Comparison of ENCODE assay signal across 9 cellular contexts in genomic region chr1:84997667-84998600, GRCh38. TPM values are rescaled to one million over a fixed set of nuclear protein-coding genes. Genes with fewer than 3 reads are reported as not detected.
DNase-seq lines count a peak whose midpoint lies in the region; ATAC-seq, FAIRE-seq and TF ChIP-seq lines count a peak whose summit lies in the region.
"Had no signal": no experiment of that assay in that cellular context is flagged by ENCODE, and none has a peak within 500 bp of the region (broad histone marks: within the 10 kb centered on the region; RNA-seq: fewer than 3 reads in every experiment).

No MANE protein-coding gene starts in this region.

- peak overlapping the region; percentile 99 for H3K4me2 ChIP-seq in A549

- FAIRE-seq in A549 (lab: Jason Lieb, UNC) = no peak

- 11% methylated on average over 44 of the region's 58 CpGs for WGBS in A549 (ENCODE audit: missing lambda C conversion rate)

- intact Hi-C loops in mucosa of descending colon (cut with DNase I, micrococcal nuclease) = loop anchor here in 1 of 2 donors (5.0 kb wide), 1 partner anchor 264 kb away; no protein-coding TSS in a partner anchor

- POLR2A ChIA-PET in A549 (lab: Yijun Ruan, JAX) = interaction anchor here (0.6 kb wide), 2 partner anchors 55 to 1438 kb away, joined by 4 to 6 read pairs; no protein-coding TSS in a partner anchor

- TF ChIP-seq POLR2A in A549 (IDR thresholded peaks at IDR 0.05; ENCODE audit: low read length) = no peak

- peak overlapping the region; percentile 93 for H3K4me3 ChIP-seq in A549
- H3K4me3 ChIP-seq in SK-N-MC = peak overlapping the region; percentile 87
- H3K4me3 ChIP-seq in effector memory CD4-positive, alpha-beta T cell (ENCODE audit: insufficient read depth, low read depth, low read length, poor library complexity, severe bottlenecking) = peak overlapping the region; percentile 68
- no peak overlapping the region for H3K4me3 ChIP-seq in mucosa of descending colon

- TF ChIP-seq RAD21 in A549 (conservative IDR thresholded peaks at IDR 0.05 in 1 of 2, IDR thresholded peaks at IDR 0.05 in 1 of 2) = no peak

- no peak for TF ChIP-seq EP300 in A549 (IDR thresholded peaks at IDR 0.05)

- DNase-seq in A549 (ENCODE audit: low read depth in 1 of 2, low spot score in 1 of 2) (no peak), SK-N-MC (ENCODE audit: low read depth, low spot score) (no peak), mucosa of descending colon (peak; percentile 23 to 53 (median 40)), RPMI8226 (no peak)
- no peak for DNase-seq in effector memory CD4-positive, alpha-beta T cell

- peak; percentile 69 to 72 for ATAC-seq in A549
- peak; percentile 10 for ATAC-seq in GM19023 (IDR thresholded peaks at IDR 0.05; ENCODE audit: unreplicated experiment)
- peak; percentile 31 for ATAC-seq in mucosa of descending colon
- ATAC-seq in HG02840 (IDR thresholded peaks at IDR 0.05; ENCODE audit: low FRiP score, unreplicated experiment) = no peak
- ATAC-seq in GM18519 (IDR thresholded peaks at IDR 0.05; ENCODE audit: low FRiP score, unreplicated experiment) = no peak

- CTCF ChIA-PET in A549 (lab: Yijun Ruan, JAX) = interaction anchor here (1.0 kb wide), 2 partner anchors 40 to 53 kb away, joined by 3 to 4 read pairs; no protein-coding TSS in a partner anchor

- no peak overlapping the region for H3K9ac ChIP-seq in SK-N-MC (ENCODE audit: insufficient read length)

- H3K9me3 ChIP-seq in A549 (no peaks in the 10 kb centered on the region), SK-N-MC (ENCODE audit: low read depth, low read length) (no peaks in the 10 kb centered on the region), mucosa of descending colon (no peaks in the 10 kb centered on the region)
- H3K9me3 ChIP-seq in effector memory CD4-positive, alpha-beta T cell (ENCODE audit: control insufficient read depth, low read length) = no peaks in the 10 kb centered on the region

- H3K36me3 ChIP-seq in SK-N-MC (ENCODE audit: insufficient read depth, low read length) = no peaks in the 10 kb centered on the region
- no peaks in the 10 kb centered on the region for H3K36me3 ChIP-seq in effector memory CD4-positive, alpha-beta T cell (ENCODE audit: control insufficient read depth, insufficient read depth, low read length)
- H3K36me3 ChIP-seq in mucosa of descending colon (ENCODE audit: low read depth) = no peaks in the 10 kb centered on the region

- 0 out of 3 replicates have a peak, but pooled peaks cover 4% of the 10 kb centered on the region for H3K4me1 ChIP-seq in A549
- peaks cover 8% of the 10 kb centered on the region for H3K4me1 ChIP-seq in effector memory CD4-positive, alpha-beta T cell (ENCODE audit: control insufficient read depth, insufficient read depth, low read length, poor library complexity, severe bottlenecking)
- peaks cover 17% of the 10 kb centered on the region for H3K4me1 ChIP-seq in mucosa of descending colon (ENCODE audit: low read depth)

- H3K27ac ChIP-seq in A549 = peak overlapping the region; percentile 69 to 79; a peak in 5 of 6 replicates
- no peak overlapping the region for H3K27ac ChIP-seq in SK-N-MC
- no peak overlapping the region for H3K27ac ChIP-seq in effector memory CD4-positive, alpha-beta T cell (ENCODE audit: insufficient read depth, low read length, poor library complexity, severe bottlenecking)
- H3K27ac ChIP-seq: epithelial cell of prostate had no signal

- peaks cover 12% of the 10 kb centered on the region for H3K27me3 ChIP-seq in effector memory CD4-positive, alpha-beta T cell (replicated peaks; ENCODE audit: control insufficient read depth, insufficient read depth, low read length, poor library complexity, severe bottlenecking)

- no peak for TF ChIP-seq CTCF in A549 (IDR thresholded peaks at IDR 0.05)
- no peak for TF ChIP-seq CTCF in mucosa of descending colon (IDR thresholded peaks at IDR 0.05)

TF ChIP-seq in A549, 52 proteins besides CTCF, POLR2A, EP300 and RAD21:
- TF ChIP-seq CEBPB (IDR thresholded peaks at IDR 0.05) (no peak), EHMT2 (IDR thresholded peaks at IDR 0.05; ENCODE audit: low read depth) (no peak), HDAC2 (IDR thresholded peaks at IDR 0.05) (no peak), HOXB13 (CRISPR knock-in tag; IDR thresholded peaks at IDR 0.05; ENCODE audit: low read depth) (no peak), ZC3H11A (IDR thresholded peaks at IDR 0.05) (no peak), HES2 (IDR thresholded peaks at IDR 0.05) (no peak), TFCP2L1 (CRISPR knock-in tag; IDR thresholded peaks at IDR 0.05) (no peak), HEYL (CRISPR knock-in tag; IDR thresholded peaks at IDR 0.05) (no peak), CHD4 (IDR thresholded peaks at IDR 0.05; ENCODE audit: borderline replicate concordance) (no peak), JUNB (IDR thresholded peaks at IDR 0.05) (no peak), TP53 (CRISPR knock-in tag; IDR thresholded peaks at IDR 0.05) (no peak), HOXA7 (CRISPR knock-in tag; IDR thresholded peaks at IDR 0.05) (no peak), BCL3 (IDR thresholded peaks at IDR 0.05) (no peak), JUN (IDR thresholded peaks at IDR 0.05) (no peak), USF2 (IDR thresholded peaks at IDR 0.05) (no peak), MAFK (IDR thresholded peaks at IDR 0.05; ENCODE audit: partially characterized antibody) (no peak), BHLHE40 (IDR thresholded peaks at IDR 0.05; ENCODE audit: low read depth, low read length) (no peak), NR3C1 (IDR thresholded peaks at IDR 0.05) (no peak), CBX8 (IDR thresholded peaks at IDR 0.05) (no peak), MYC (IDR thresholded peaks at IDR 0.05; ENCODE audit: borderline replicate concordance, low read length) (no peak)

RNA-seq across cellular contexts. Expression of gene MCOLN2, which starts 1.0 kb away (rescaled TPM):
- polyA plus RNA-seq in A549 (2011; rRNA removed) = 4.4 and 4.6 TPM in 2 replicates
- 0.81 and 1.1 TPM in 2 replicates for polyA plus RNA-seq in A549 (2012; cell fraction: cytosol; rRNA removed)
- polyA plus RNA-seq in A549 (2012; cell fraction: nucleus; rRNA removed) = 1.9 and 2.7 TPM in 2 replicates
- 2.0 to 3.1 TPM (median 2.5 TPM) in 3 replicates for polyA plus RNA-seq in A549 (2017; fragmentation: RNase III; extraction: RNeasy Plus Mini Kit Qiagen cat#74134 plus additional on column Dnase treatment)
- 0.79 and 1.4 TPM in 2 replicates for polyA minus RNA-seq in A549 (2011; rRNA and poly(A)+ RNA removed)
- 100 to 1,000 TPM in 1 of 3 donors, 10 to 100 TPM in 2; 10.8 to 101 (median 66.2) TPM for total RNA-seq in mucosa of descending colon

RNA-seq across cellular contexts. Expression of gene MCOLN3, which starts 50.4 kb away (rescaled TPM):
- polyA plus RNA-seq in A549 (2011; rRNA removed) (5.8 and 6.7 TPM in 2 replicates), A549 (2017; fragmentation: RNase III; extraction: RNeasy Plus Mini Kit Qiagen cat#74134 plus additional on column Dnase treatment) (3.0 to 4.2 TPM (median 3.6 TPM) in 3 replicates)
- 0.79 and 0.85 TPM in 2 replicates for polyA plus RNA-seq in A549 (2012; cell fraction: cytosol; rRNA removed)
- 2.9 and 5.1 TPM in 2 replicates for polyA plus RNA-seq in A549 (2012; cell fraction: nucleus; rRNA removed)
- polyA minus RNA-seq in A549 (2011; rRNA and poly(A)+ RNA removed) = 0.73 and 0.91 TPM in 2 replicates
- 1 to 10 TPM in 2 of 3 donors, under 1 TPM in 1; 0.80 to 2.3 (median 2.2) TPM for total RNA-seq in mucosa of descending colon

Comparison
In these comparisons a context has a peak if more than half of its experiments do, and no peak if none do; other contexts are left out.
1. ATAC-seq: peak in A549 (2 of 2), GM19023 (single experiment) and mucosa of descending colon (single experiment); none in HG02840 (single experiment) and GM18519 (single experiment).
2. DNase-seq: peak in mucosa of descending colon (3 of 3); none in A549 (0 of 2), SK-N-MC (single experiment), effector memory CD4-positive, alpha-beta T cell (0 of 3) and RPMI8226 (single experiment).
3. H3K27ac ChIP-seq: peak in A549 (2 of 2); none in SK-N-MC (single experiment) and effector memory CD4-positive, alpha-beta T cell (single experiment).